ENCODE assay signal across 8 cellular contexts in the genomic region with DNA sequence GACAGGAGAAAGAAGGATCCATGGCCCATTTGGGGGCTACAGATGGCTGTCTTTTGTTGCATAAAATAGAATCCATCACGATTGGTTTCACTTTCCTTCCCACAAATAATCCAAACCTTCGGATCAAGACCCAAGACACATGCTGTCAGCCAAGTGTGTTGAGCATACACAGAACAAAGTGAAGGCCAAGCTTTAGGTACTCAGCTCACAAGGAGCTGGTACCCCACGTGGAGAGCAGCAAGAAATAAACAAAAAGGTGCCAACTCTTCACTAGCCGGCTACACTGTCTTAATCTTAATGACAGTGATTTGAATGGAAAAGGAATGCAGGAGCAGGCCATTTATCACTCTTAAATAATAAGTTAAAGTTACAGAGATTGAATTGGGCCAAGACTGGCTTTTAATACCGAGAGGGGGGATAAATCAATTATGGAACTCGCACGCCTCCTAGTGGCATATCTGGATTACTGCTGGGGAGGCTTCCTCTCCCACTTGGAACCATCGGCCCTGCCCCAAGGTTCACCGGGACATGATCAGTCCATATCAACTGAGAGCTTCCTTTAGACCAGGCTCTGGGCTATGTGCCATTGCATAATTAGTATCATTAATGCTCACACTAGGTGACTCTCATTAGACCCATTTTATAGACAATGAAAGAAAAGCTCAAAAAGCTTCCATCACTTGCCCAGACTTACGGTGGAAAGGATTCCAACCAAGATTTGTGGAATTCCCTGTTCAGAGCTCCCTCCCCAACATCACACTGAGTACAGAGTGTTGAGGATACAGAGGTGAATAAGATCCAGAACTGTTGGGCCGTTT.
DNase-seq lines count a peak whose midpoint lies in the region; ATAC-seq lines count a peak whose summit lies in the region.

No MANE protein-coding gene starts in this region.

- H3K27ac Mint-ChIP-seq in activated naive CD8-positive, alpha-beta T cell treated with anti-CD3 and anti-CD28 coated beads for 36 hours, result no peak overlapping the region

- no peaks in the 10 kb centered on the region for H3K4me1 Mint-ChIP-seq in activated naive CD8-positive, alpha-beta T cell treated with anti-CD3 and anti-CD28 coated beads for 36 hours

- H3K4me3 Mint-ChIP-seq in activated naive CD8-positive, alpha-beta T cell treated with anti-CD3 and anti-CD28 coated beads for 36 hours, result no peak overlapping the region

- ATAC-seq in HG02973 (IDR thresholded peaks at IDR 0.05; ENCODE audit: unreplicated experiment) (peak; percentile 67), left cardiac atrium (peak; percentile 84 to 89)

- H3K36me3 Mint-ChIP-seq in activated naive CD8-positive, alpha-beta T cell treated with anti-CD3 and anti-CD28 coated beads for 36 hours, result no peaks in the 10 kb centered on the region

- no peaks in the 10 kb centered on the region for H3K27me3 Mint-ChIP-seq in activated naive CD8-positive, alpha-beta T cell treated with anti-CD3 and anti-CD28 coated beads for 36 hours

- H3K9me3 Mint-ChIP-seq in activated naive CD8-positive, alpha-beta T cell treated with anti-CD3 and anti-CD28 coated beads for 36 hours, result no peaks in the 10 kb centered on the region

- DNase-seq in SIG-M5 treated with dmso at 0.1 percent for 504 hours (lab: John Stamatoyannopoulos, UW; ENCODE audit: unreplicated experiment) (peak; percentile 47), SIG-M5 (lab: John Stamatoyannopoulos, UW) (no peak), NCI-H748 treated with DMSO at 0.1 percent for 48 hours (lab: John Stamatoyannopoulos, UW) (peak; percentile 82), left cardiac atrium (peak; percentile 67), retina (peak; percentile 76), NCI-H226 (no peak)
- peak; percentile 18 for DNase-seq in activated naive CD8-positive, alpha-beta T cell treated with anti-CD3 and anti-CD28 coated beads for 36 hours

- intact Hi-C loops in left cardiac atrium (cut with DNase I), result loop anchor here in 1 of 2 donors (10.0 kb wide), 1 partner anchor 197 kb away; no protein-coding TSS in a partner anchor

Comparison
In these comparisons a context has a peak if more than half of its experiments do, and no peak if none do; other contexts are left out.
1. DNase-seq: peak in SIG-M5 treated with dmso at 0.1 percent for 504 hours (single experiment), NCI-H748 treated with DMSO at 0.1 percent for 48 hours (single experiment), activated naive CD8-positive, alpha-beta T cell treated with anti-CD3 and anti-CD28 coated beads for 36 hours (single experiment), left cardiac atrium (single experiment) and retina (single experiment); none in SIG-M5 (single experiment) and NCI-H226 (single experiment).